Comparison of ENCODE assay signal across 8 cellular contexts in genomic region chr2:215680605-215681598, GRCh38.
DNase-seq lines count a peak whose midpoint lies in the region; ATAC-seq and TF ChIP-seq lines count a peak whose summit lies in the region.

No MANE protein-coding gene starts in this region.

- ATAC-seq in lung (ENCODE audit: insufficient read depth, low FRiP score) (peak; percentile 76), GM21717 (IDR thresholded peaks at IDR 0.05; ENCODE audit: unreplicated experiment) (no peak)

- peak overlapping the region; percentile 63 for H3K4me3 Mint-ChIP-seq in activated naive CD4-positive, alpha-beta T cell treated with anti-CD3 and anti-CD28 coated beads, Interleukin-2, amount 50 U/mL, for 24 hours

- TF ChIP-seq CTCF in NB4 (IDR thresholded peaks at IDR 0.05; ENCODE audit: low read depth, low read length) = no peak
- no peak for TF ChIP-seq CTCF in lung (IDR thresholded peaks at IDR 0.05; ENCODE audit: control extremely low read depth, extremely low read depth)
- TF ChIP-seq CTCF in esophagus squamous epithelium (IDR thresholded peaks at IDR 0.05) = no peak

- H3K4me3 ChIP-seq in NB4 (ENCODE audit: low read depth, low read length) = no peak overlapping the region
- H3K4me3 ChIP-seq in lung = no peak overlapping the region
- no peak overlapping the region for H3K4me3 ChIP-seq in esophagus squamous epithelium

- peak overlapping the region; percentile 62 for H3K27ac Mint-ChIP-seq in activated naive CD4-positive, alpha-beta T cell treated with anti-CD3 and anti-CD28 coated beads, Interleukin-2, amount 50 U/mL, for 24 hours

- TF ChIP-seq POLR2A in NB4 (IDR thresholded peaks at IDR 0.05; ENCODE audit: extremely low read depth, insufficient read length) = no peak
- no peak for TF ChIP-seq POLR2A in esophagus squamous epithelium (IDR thresholded peaks at IDR 0.05)

- H3K9me3 Mint-ChIP-seq in activated naive CD4-positive, alpha-beta T cell treated with anti-CD3 and anti-CD28 coated beads, Interleukin-2, amount 50 U/mL, for 24 hours = peaks cover 8% of the 10 kb centered on the region

- H3K27me3 ChIP-seq in lung (ENCODE audit: control insufficient read depth, insufficient read depth) (no peaks in the 10 kb centered on the region), esophagus squamous epithelium (no peaks in the 10 kb centered on the region)

- peaks cover 42% of the 10 kb centered on the region for H3K4me1 Mint-ChIP-seq in activated naive CD4-positive, alpha-beta T cell treated with anti-CD3 and anti-CD28 coated beads, Interleukin-2, amount 50 U/mL, for 24 hours

- H3K36me3 ChIP-seq in lung (ENCODE audit: control insufficient read depth in 2 of 2, insufficient read depth in 2 of 2, low read length in 2 of 2) = no peaks in the 10 kb centered on the region
- no peaks in the 10 kb centered on the region for H3K36me3 ChIP-seq in esophagus squamous epithelium

- DNase-seq in activated naive CD4-positive, alpha-beta T cell treated with Interleukin-2 at 50 U/mL for 16 hours = no peak
- DNase-seq in NB4 (ENCODE audit: low read depth) (peak; percentile 83), lung (ENCODE audit: low spot score) (peak; percentile 49), esophagus squamous epithelium (lab: John Stamatoyannopoulos, UW) (no peak), superior temporal gyrus (ENCODE audit: extremely low spot score) (no peak)
- peak; percentile 33 to 39 for DNase-seq in activated T-cell treated with anti-CD3 and anti-CD28 coated beads, Interleukin-2, amount 50 U/mL, for 48 hours

- H3K4me1 ChIP-seq in lung (ENCODE audit: control insufficient read depth in 2 of 2, insufficient read depth in 2 of 2, low read length in 2 of 2) (no peaks in the 10 kb centered on the region), esophagus squamous epithelium (no peaks in the 10 kb centered on the region)

- H3K36me3 Mint-ChIP-seq in activated naive CD4-positive, alpha-beta T cell treated with anti-CD3 and anti-CD28 coated beads, Interleukin-2, amount 50 U/mL, for 24 hours = no peaks in the 10 kb centered on the region

- WGBS in lung, 2 donors = 39 to 43% methylated on average over 6 of the region's 6 CpGs
- 52 to 56% methylated on average over 6 of the region's 6 CpGs for WGBS in esophagus squamous epithelium, 2 donors

- intact Hi-C loops in esophagus squamous epithelium (cut with DNase I) = no loop called here

- no peaks in the 10 kb centered on the region for H3K27me3 Mint-ChIP-seq in activated naive CD4-positive, alpha-beta T cell treated with anti-CD3 and anti-CD28 coated beads, Interleukin-2, amount 50 U/mL, for 24 hours

- H3K27ac ChIP-seq in lung (ENCODE audit: low read depth in 1 of 2, low read length in 1 of 2) (no peak overlapping the region), esophagus squamous epithelium (no peak overlapping the region)

- H3K9me3 ChIP-seq in lung (ENCODE audit: control insufficient read depth in 2 of 2, insufficient read depth in 1 of 2, low read length in 1 of 2) = no peaks in the 10 kb centered on the region
- no peaks in the 10 kb centered on the region for H3K9me3 ChIP-seq in esophagus squamous epithelium

Comparison
In these comparisons a context has a peak if more than half of its experiments do, and no peak if none do; other contexts are left out.
1. DNase-seq: peak in NB4 (single experiment), activated T-cell treated with anti-CD3 and anti-CD28 coated beads, Interleukin-2, amount 50 U/mL, for 48 hours (2 of 2) and lung (single experiment); none in activated naive CD4-positive, alpha-beta T cell treated with Interleukin-2 at 50 U/mL for 16 hours (single experiment), esophagus squamous epithelium (single experiment) and superior temporal gyrus (single experiment).